8 cellular contexts compared by ENCODE assay signal in the genomic region with DNA sequence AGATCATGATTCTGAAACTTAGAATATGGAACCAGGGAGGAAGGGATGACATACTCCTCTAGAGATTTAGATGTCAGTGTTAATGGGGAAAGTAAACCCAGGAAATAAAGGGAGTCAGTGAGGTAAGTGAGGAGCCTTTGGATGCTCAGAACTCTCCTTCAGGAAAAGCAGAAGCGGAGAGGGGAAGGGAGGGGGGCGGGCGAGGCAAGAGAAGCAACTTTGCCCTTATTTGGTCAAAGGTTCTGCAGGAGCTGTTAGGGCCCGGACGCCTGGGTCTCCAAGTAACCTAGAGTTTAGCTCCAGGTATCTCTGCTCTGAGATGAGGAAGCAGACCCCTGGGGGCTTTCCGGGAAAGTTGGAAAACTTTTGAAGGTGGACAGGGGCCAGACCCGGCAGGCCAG. TPM values are rescaled to one million over a fixed set of nuclear protein-coding genes. Genes with fewer than 3 reads are reported as not detected.
DNase-seq lines count a peak whose midpoint lies in the region; ATAC-seq and TF ChIP-seq lines count a peak whose summit lies in the region.

No MANE protein-coding gene starts in this region.

- no peak for TF ChIP-seq CTCF in RWPE2 (IDR thresholded peaks at IDR 0.05; ENCODE audit: poor library complexity, severe bottlenecking)
- TF ChIP-seq CTCF in psoas muscle (IDR thresholded peaks at IDR 0.05), result no peak

- peaks cover 26% of the 10 kb centered on the region for H3K4me1 ChIP-seq in RWPE2 (ENCODE audit: insufficient read depth, poor library complexity, severe bottlenecking)
- H3K4me1 ChIP-seq in psoas muscle, result peaks cover 33% of the 10 kb centered on the region

- H3K4me3 ChIP-seq in RWPE2 (ENCODE audit: severe bottlenecking) (peak overlapping the region; percentile 88), psoas muscle (peak overlapping the region; percentile 97)

- H3K36me3 ChIP-seq in RWPE2 (ENCODE audit: low read depth), result peaks cover 49% of the 10 kb centered on the region
- peaks cover 0 to 49% of the 10 kb centered on the region in 2 donors for H3K36me3 ChIP-seq in psoas muscle (ENCODE audit: insufficient read depth in 1 of 2, low read depth in 1 of 2)

- 15 to 27% (median 18%) methylated on average over 7 of the region's 7 CpGs for WGBS in psoas muscle, 3 donors

- intact Hi-C loops in psoas muscle (cut with DNase I), result no loop called here

- DNase-seq in DMS 273 (lab: John Stamatoyannopoulos, UW; ENCODE audit: unreplicated experiment) (peak; percentile 33), DMS 273 treated with DMSO at 0.1 percent for 48 hours (lab: John Stamatoyannopoulos, UW) (no peak), RWPE2 (ENCODE audit: low spot score) (no peak), epithelial cell of prostate (ENCODE audit: low read depth, low spot score) (no peak), psoas muscle (peak in 1 of 2 donors; percentile 46), glomerular visceral epithelial cell (ENCODE audit: extremely low spot score) (no peak)

- no peaks in the 10 kb centered on the region for H3K27me3 ChIP-seq in RWPE2 (ENCODE audit: insufficient read depth, poor library complexity, severe bottlenecking)
- H3K27me3 ChIP-seq in psoas muscle (ENCODE audit: insufficient read depth in 3 of 3, low read length in 2 of 3), result no peaks in the 10 kb centered on the region

- peak overlapping the region; percentile 99 for H3K27ac ChIP-seq in RWPE2 (ENCODE audit: poor library complexity, severe bottlenecking)
- H3K27ac ChIP-seq in epithelial cell of prostate, result peak overlapping the region; percentile 99
- H3K27ac ChIP-seq in psoas muscle, result peak overlapping the region; percentile 96

- H3K9me3 ChIP-seq in RWPE2 (ENCODE audit: severe bottlenecking) (no peaks in the 10 kb centered on the region), psoas muscle (no peaks in the 10 kb centered on the region)

- no peak for ATAC-seq in RWPE2 (ENCODE audit: low read depth)
- ATAC-seq in psoas muscle, result no peak
- ATAC-seq in esophagus mucosa, result no peak
- no peak for ATAC-seq in HG02852 (IDR thresholded peaks at IDR 0.05; ENCODE audit: unreplicated experiment)

RNA-seq across cellular contexts. Expression of a gene that starts 1.3 kb away (rescaled TPM):
- 100 to 1,000 TPM; 149 to 253 (median 205) TPM for total RNA-seq in psoas muscle
- polyA plus RNA-seq in psoas muscle, result 1,000 to 10,000 TPM in 1 of 3 donors, 100 to 1,000 TPM in 2; 220 to 1,518 (median 312) TPM
- 455 TPM for total RNA-seq in esophagus mucosa

RNA-seq across cellular contexts. Expression of a gene that starts 3.9 kb away (rescaled TPM):
- total RNA-seq in psoas muscle, result 1,000 to 10,000 TPM; 2,251 to 3,238 (median 2,533) TPM
- 1,000 to 10,000 TPM; 1,126 to 5,696 (median 4,322) TPM for polyA plus RNA-seq in psoas muscle
- total RNA-seq in esophagus mucosa, result 1.5 TPM

RNA-seq across cellular contexts. Expression of a gene that starts 6.9 kb away (rescaled TPM):
- 10 to 100 TPM; 85.1 to 96.3 (median 87.3) TPM for total RNA-seq in psoas muscle
- 100 to 1,000 TPM in 1 of 3 donors, 10 to 100 TPM in 2; 85.7 to 151 (median 100.0) TPM for polyA plus RNA-seq in psoas muscle
- 79.2 TPM for total RNA-seq in esophagus mucosa

RNA-seq across cellular contexts. Expression of a gene that starts 7.2 kb away (rescaled TPM):
- total RNA-seq in psoas muscle, result 100 to 1,000 TPM in 3 of 4 donors, 10 to 100 TPM in 1; 97.1 to 225 (median 143) TPM
- 100 to 1,000 TPM; 125 to 163 (median 128) TPM for polyA plus RNA-seq in psoas muscle
- 42.4 TPM for total RNA-seq in esophagus mucosa

RNA-seq across cellular contexts. Expression of a gene that starts 14.9 kb away (rescaled TPM):
- total RNA-seq in psoas muscle (under 1 TPM in 1 of 4 donors, not detected in 3; 0.10 TPM), esophagus mucosa (not detected)
- under 1 TPM in 2 of 3 donors, not detected in 1; 0.04 to 0.05 TPM for polyA plus RNA-seq in psoas muscle

Comparison
In these comparisons a context has a peak if more than half of its experiments do, and no peak if none do; other contexts are left out.
1. RNA of a gene that starts 3.9 kb away (total RNA-seq): 2,251 to 3,238 TPM in psoas muscle; 1.5 TPM in esophagus mucosa (single experiment); every median in the first group is over 100 times any median in the second.
2. Peak in every context shown above with its lines, with median percentiles within 50 percentile points of each other: H3K27ac ChIP-seq.